ENCODE assay signal across 8 cellular contexts in genomic region chr3:186217820-186218164, GRCh38.
DNase-seq lines count a peak whose midpoint lies in the region; ATAC-seq and TF ChIP-seq lines count a peak whose summit lies in the region.

No MANE protein-coding gene starts in this region.

- H3K4me1 ChIP-seq in gastrocnemius medialis: peaks cover 30 to 48% of the 10 kb centered on the region in 2 donors

- no peak for TF ChIP-seq POLR2A in gastrocnemius medialis (IDR thresholded peaks at IDR 0.05)

- TF ChIP-seq CTCF in GM20000 (IDR thresholded peaks at IDR 0.05; ENCODE audit: extremely low read depth, missing control alignments): no peak
- TF ChIP-seq CTCF in dorsolateral prefrontal cortex (IDR thresholded peaks at IDR 0.05 in 54 of 56, conservative IDR thresholded peaks at IDR 0.05 in 2 of 56; ENCODE audit: low read depth in 1 of 56, partially characterized antibody in 56 of 56): no peak
- TF ChIP-seq CTCF in foreskin fibroblast (IDR thresholded peaks at IDR 0.05; ENCODE audit: low read depth, low read length): no peak
- TF ChIP-seq CTCF in gastrocnemius medialis (IDR thresholded peaks at IDR 0.05 in 4 of 5, conservative IDR thresholded peaks at IDR 0.05 in 1 of 5): no peak

- intact Hi-C loops in dorsolateral prefrontal cortex (cut with DNase I): loop anchor here in 1 of 2 donors (5.0 kb wide), 2 partner anchors 110 to 170 kb away; partner anchors contain the start of gene ETV5
- intact Hi-C loops in gastrocnemius medialis (cut with DNase I; ENCODE audit: low total_unique reads): no loop called here

- no peaks in the 10 kb centered on the region for H3K9me3 ChIP-seq in gastrocnemius medialis

- no peaks in the 10 kb centered on the region for H3K36me3 ChIP-seq in gastrocnemius medialis

- H3K27me3 ChIP-seq in dorsolateral prefrontal cortex: no peaks in the 10 kb centered on the region
- no peaks in the 10 kb centered on the region for H3K27me3 ChIP-seq in gastrocnemius medialis

- peak; percentile 71 for DNase-seq in GM20000 (ENCODE audit: low spot score)
- no peak for DNase-seq in dorsolateral prefrontal cortex
- no peak for DNase-seq in GOT3 (lab: John Stamatoyannopoulos, UW)
- DNase-seq in foreskin fibroblast: no peak
- DNase-seq in gastrocnemius medialis: no peak
- DNase-seq in Ammon's horn (ENCODE audit: low spot score): no peak

- H3K4me3 ChIP-seq in dorsolateral prefrontal cortex (no peak overlapping the region), foreskin fibroblast (ENCODE audit: low read depth in 1 of 2, low read length in 2 of 2) (no peak overlapping the region), gastrocnemius medialis (no peak overlapping the region)

- ATAC-seq in GM18498 (IDR thresholded peaks at IDR 0.05; ENCODE audit: unreplicated experiment): peak; percentile 92
- peak; percentile 99 for ATAC-seq in HG03432 (IDR thresholded peaks at IDR 0.05; ENCODE audit: unreplicated experiment)
- no peak for ATAC-seq in gastrocnemius medialis

- peak overlapping the region in 33 of 59 donors; percentile 1 to 70 (median 41) for H3K27ac ChIP-seq in dorsolateral prefrontal cortex
- H3K27ac ChIP-seq in gastrocnemius medialis: peak overlapping the region in 2 of 4 donors; percentile 55 to 93

- in situ Hi-C loops in gastrocnemius medialis (cut with MboI; ENCODE audit: low sequenced_read_pairs in 4 of 4): no loop called here

Comparison
In these comparisons a context has a peak if more than half of its experiments do, and no peak if none do; other contexts are left out.
1. ATAC-seq: peak in GM18498 (single experiment) and HG03432 (single experiment); none in gastrocnemius medialis (0 of 2).